Comparison of ENCODE assay signal across 8 cellular contexts in genomic region chr16:566475-567361, GRCh38. TPM values are rescaled to one million over a fixed set of nuclear protein-coding genes. Genes with fewer than 3 reads are reported as not detected.
DNase-seq lines count a peak whose midpoint lies in the region; ATAC-seq and TF ChIP-seq lines count a peak whose summit lies in the region.

NHLRC4 (plus strand) TSS chr16:567005; CDS start chr16:568048, 1,043 bp downstream.

- ATAC-seq in CD4-positive, alpha-beta T cell (ENCODE audit: poor library complexity), result peak; percentile 43
- peak; percentile 68 for ATAC-seq in GM21447 (IDR thresholded peaks at IDR 0.05; ENCODE audit: unreplicated experiment)

- CTCF ChIA-PET in CD4-positive, alpha-beta T cell (lab: Charles Lee), result no interaction called here

- peak within 1 kb of the TSS; percentile 72 for H3K27ac ChIP-seq in CD4-positive, alpha-beta T cell (ENCODE audit: low read depth, low read length)

- peaks cover 4% of the 10 kb centered on the region for H3K36me3 Mint-ChIP-seq in CD4-positive, alpha-beta T cell (ENCODE audit: low read depth)
- H3K36me3 Mint-ChIP-seq in activated T-cell treated with anti-CD3 and anti-CD28 coated beads, Interleukin-2, amount 50 U/mL, for 24 hours (ENCODE audit: low read depth), result peaks cover 2% of the 10 kb centered on the region

- H3K9me3 Mint-ChIP-seq in CD4-positive, alpha-beta T cell, result no peaks in the 10 kb centered on the region
- no peaks in the 10 kb centered on the region for H3K9me3 Mint-ChIP-seq in activated T-cell treated with anti-CD3 and anti-CD28 coated beads, Interleukin-2, amount 50 U/mL, for 24 hours

- intact Hi-C loops in CD4-positive, alpha-beta T cell (cut with DNase I, micrococcal nuclease), result no loop called here
- intact Hi-C loops in posterior vena cava (cut with DNase I), result no loop called here

- H3K27ac Mint-ChIP-seq in CD4-positive, alpha-beta T cell, result peak within 1 kb of the TSS; percentile 84
- peak within 1 kb of the TSS; percentile 77 for H3K27ac Mint-ChIP-seq in activated T-cell treated with anti-CD3 and anti-CD28 coated beads, Interleukin-2, amount 50 U/mL, for 24 hours

- peak in 9 of 10 experiments; percentile 27 to 62 (median 46) for DNase-seq in CD4-positive, alpha-beta T cell
- DNase-seq in NCI-H510A treated with DMSO at 0.1 percent for 48 hours (lab: John Stamatoyannopoulos, UW) (peak; percentile 44), foreskin fibroblast (peak; percentile 33 to 79), posterior vena cava (ENCODE audit: low spot score) (peak; percentile 92), NCI-H446 treated with DMSO at 0.1 percent for 48 hours (lab: John Stamatoyannopoulos, UW) (no peak), COR-L47 (lab: John Stamatoyannopoulos, UW) (no peak)
- peak; percentile 67 for DNase-seq in activated T-cell treated with anti-CD3 and anti-CD28 coated beads, Interleukin-2, amount 50 U/mL, for 24 hours

- peak within 1 kb of the TSS in 1 of 2 donors; percentile 15 for H3K4me3 ChIP-seq in foreskin fibroblast (ENCODE audit: low read depth in 1 of 2, low read length in 2 of 2)

- H3K4me1 Mint-ChIP-seq in CD4-positive, alpha-beta T cell (ENCODE audit: low read depth), result peaks cover 33% of the 10 kb centered on the region
- H3K4me1 Mint-ChIP-seq in activated T-cell treated with anti-CD3 and anti-CD28 coated beads, Interleukin-2, amount 50 U/mL, for 24 hours (ENCODE audit: low read depth), result peaks cover 28% of the 10 kb centered on the region

- TF ChIP-seq CTCF in CD4-positive, alpha-beta T cell (IDR thresholded peaks at IDR 0.05), result no peak
- TF ChIP-seq CTCF in foreskin fibroblast (IDR thresholded peaks at IDR 0.05; ENCODE audit: low read depth, low read length), result no peak

- no peaks in the 10 kb centered on the region for H3K27me3 ChIP-seq in CD4-positive, alpha-beta T cell (ENCODE audit: control insufficient read depth, insufficient read depth, low read length)

- POLR2A ChIA-PET in CD4-positive, alpha-beta T cell (lab: Charles Lee), result interaction anchor here (0.9 to 1.3 kb wide), 4 partner anchors 22 to 129 kb away, joined by 3 to 4 read pairs (median 3); partner anchors contain the start of genes CAPN15 and METTL26

- no peaks in the 10 kb centered on the region for H3K9me3 ChIP-seq in CD4-positive, alpha-beta T cell (ENCODE audit: control insufficient read depth, low read length)

- H3K27me3 Mint-ChIP-seq in CD4-positive, alpha-beta T cell, result no peaks in the 10 kb centered on the region
- H3K27me3 Mint-ChIP-seq in activated T-cell treated with anti-CD3 and anti-CD28 coated beads, Interleukin-2, amount 50 U/mL, for 24 hours, result peaks cover 9% of the 10 kb centered on the region

- peak within 1 kb of the TSS; percentile 84 for H3K4me3 Mint-ChIP-seq in CD4-positive, alpha-beta T cell
- peak within 1 kb of the TSS; percentile 61 for H3K4me3 Mint-ChIP-seq in activated T-cell treated with anti-CD3 and anti-CD28 coated beads, Interleukin-2, amount 50 U/mL, for 24 hours

RNA-seq across cellular contexts. Expression of gene NHLRC4, which starts in this region (rescaled TPM):
- total RNA-seq in CD4-positive, alpha-beta T cell, result under 1 TPM; 0.45 to 0.55 TPM
- total RNA-seq in posterior vena cava, result under 1 TPM; 0.38 to 0.65 TPM

Comparison
In these comparisons a context has a peak if more than half of its experiments do, and no peak if none do; other contexts are left out.
1. Peak in DNase-seq, ATAC-seq and H3K27ac ChIP-seq in CD4-positive, alpha-beta T cell; RNA of the gene not detected or under 1 TPM.
2. Peak in DNase-seq in posterior vena cava; RNA of the gene not detected or under 1 TPM.
3. DNase-seq: peak in NCI-H510A treated with DMSO at 0.1 percent for 48 hours (single experiment), activated T-cell treated with anti-CD3 and anti-CD28 coated beads, Interleukin-2, amount 50 U/mL, for 24 hours (single experiment) and foreskin fibroblast (2 of 2); none in NCI-H446 treated with DMSO at 0.1 percent for 48 hours (single experiment) and COR-L47 (single experiment).